18 cellular contexts compared by ENCODE assay signal in genomic region chr18:58308463-58308862, GRCh38.
DNase-seq lines count a peak whose midpoint lies in the region; ATAC-seq, FAIRE-seq and TF ChIP-seq lines count a peak whose summit lies in the region.
"Had no signal": no experiment of that assay in that cellular context is flagged by ENCODE, and none has a peak within 500 bp of the region (broad histone marks: within the 10 kb centered on the region; RNA-seq: fewer than 3 reads in every experiment).

No MANE protein-coding gene starts in this region.

- intact Hi-C loops in prostate gland (cut with DNase I) = no loop called here

- H3K9me3 Mint-ChIP-seq in stimulated activated naive CD8-positive, alpha-beta T cell treated with anti-CD3 and anti-CD28 coated beads, Interleukin-15, amount 100 ng/mL, for 72 hours = peaks cover 9 to 18% of the 10 kb centered on the region in 2 donors

- peaks cover 8% of the 10 kb centered on the region for H3K27me3 Mint-ChIP-seq in stimulated activated naive CD8-positive, alpha-beta T cell treated with anti-CD3 and anti-CD28 coated beads, Interleukin-15, amount 100 ng/mL, for 72 hours

- H3K27ac ChIP-seq in prostate gland (peak overlapping the region; percentile 68 to 70), WERI-Rb-1 (no peak overlapping the region)

- TF ChIP-seq CTCF in bronchial epithelial cell (IDR thresholded peaks at IDR 0.05; ENCODE audit: insufficient read depth, low read length, severe bottlenecking) = no peak
- TF ChIP-seq CTCF in prostate gland (IDR thresholded peaks at IDR 0.05) = no peak
- no peak for TF ChIP-seq CTCF in WERI-Rb-1 (IDR thresholded peaks at IDR 0.05; ENCODE audit: low read depth, low read length)

- H3K9me3 ChIP-seq in prostate gland (no peaks in the 10 kb centered on the region), WERI-Rb-1 (ENCODE audit: severe bottlenecking) (peaks cover 9% of the 10 kb centered on the region)

- H3K4me3 Mint-ChIP-seq in stimulated activated naive CD8-positive, alpha-beta T cell treated with anti-CD3 and anti-CD28 coated beads, Interleukin-15, amount 100 ng/mL, for 72 hours = no peak overlapping the region
- H3K4me3 Mint-ChIP-seq: HFFc6 had no signal

- 77% methylated on average over 8 of the region's 8 CpGs for WGBS in prostate gland

- DNase-seq in stimulated activated naive CD8-positive, alpha-beta T cell treated with anti-CD3 and anti-CD28 coated beads, Interleukin-15, amount 100 ng/mL, for 72 hours = no peak
- no peak for DNase-seq in stimulated activated naive CD8-positive, alpha-beta T cell treated with anti-CD3 and anti-CD28 coated beads, Interleukin-15, Interleukin-2, amounts not matched to agents 100 U/mL and 50 U/mL, for 24 hours
- DNase-seq in bronchial epithelial cell (ENCODE audit: low read depth) (no peak), prostate gland (ENCODE audit: low spot score) (no peak), GDM1 (lab: John Stamatoyannopoulos, UW) (no peak), WERI-Rb-1 (no peak)
- DNase-seq: ACHN; CD4-positive, alpha-beta memory T cell; HFFc6; MG63; NCI-H1092 treated with DMSO at 0.1 percent for 48 hours; NCI-H1694; NCI-H345; NCI-H82; SIG-M5 had no signal

- peak; percentile 15 for ATAC-seq in stimulated activated naive CD8-positive, alpha-beta T cell treated with anti-CD3 and anti-CD28 coated beads, Interleukin-15, amount 100 ng/mL, for 72 hours
- ATAC-seq in stimulated activated naive CD8-positive, alpha-beta T cell treated with anti-CD3 and anti-CD28 coated beads, Interleukin-15, Interleukin-2, amounts not matched to agents 100 U/mL and 50 U/mL, for 24 hours = no peak
- ATAC-seq in HG02623 (IDR thresholded peaks at IDR 0.05; ENCODE audit: unreplicated experiment) = no peak

- no peaks in the 10 kb centered on the region for H3K36me3 ChIP-seq in bronchial epithelial cell (ENCODE audit: control insufficient read depth, insufficient read depth, low read length)
- no peaks in the 10 kb centered on the region for H3K36me3 ChIP-seq in prostate gland
- H3K36me3 ChIP-seq in WERI-Rb-1 = no peaks in the 10 kb centered on the region; the same call in 1 of the 2 replicates
- H3K36me3 ChIP-seq: MG63 had no signal

- peaks cover 14% of the 10 kb centered on the region for H3K4me1 ChIP-seq in prostate gland (replicated peaks)

- H3K4me3 ChIP-seq in bronchial epithelial cell (ENCODE audit: low read depth, low read length) = no peak overlapping the region
- H3K4me3 ChIP-seq in prostate gland = no peak overlapping the region
- H3K4me3 ChIP-seq in WERI-Rb-1 (ENCODE audit: low read depth, low read length) = no peak overlapping the region
- H3K4me3 ChIP-seq: MG63 had no signal

- peak; percentile 90 for FAIRE-seq in bronchial epithelial cell (lab: Jason Lieb, UNC)
- FAIRE-seq: H1, RCC 7860 had no signal

- no peak overlapping the region for H3K27ac Mint-ChIP-seq in stimulated activated naive CD8-positive, alpha-beta T cell treated with anti-CD3 and anti-CD28 coated beads, Interleukin-15, amount 100 ng/mL, for 72 hours
- H3K27ac Mint-ChIP-seq: HFFc6 had no signal

- H3K27me3 ChIP-seq in bronchial epithelial cell (ENCODE audit: control insufficient read depth, insufficient read depth, low read length) (no peaks in the 10 kb centered on the region), prostate gland (replicated peaks; ENCODE audit: insufficient read depth) (no peaks in the 10 kb centered on the region), WERI-Rb-1 (ENCODE audit: insufficient read depth, low read depth, severe bottlenecking) (no peaks in the 10 kb centered on the region)
- H3K27me3 ChIP-seq: MG63 had no signal

- peaks cover 59% of the 10 kb centered on the region for H3K4me1 Mint-ChIP-seq in stimulated activated naive CD8-positive, alpha-beta T cell treated with anti-CD3 and anti-CD28 coated beads, Interleukin-15, amount 100 ng/mL, for 72 hours

- no peak for TF ChIP-seq POLR2A in prostate gland (IDR thresholded peaks at IDR 0.05)
